Comparison of ENCODE assay signal across 15 cellular contexts in the genomic region with DNA sequence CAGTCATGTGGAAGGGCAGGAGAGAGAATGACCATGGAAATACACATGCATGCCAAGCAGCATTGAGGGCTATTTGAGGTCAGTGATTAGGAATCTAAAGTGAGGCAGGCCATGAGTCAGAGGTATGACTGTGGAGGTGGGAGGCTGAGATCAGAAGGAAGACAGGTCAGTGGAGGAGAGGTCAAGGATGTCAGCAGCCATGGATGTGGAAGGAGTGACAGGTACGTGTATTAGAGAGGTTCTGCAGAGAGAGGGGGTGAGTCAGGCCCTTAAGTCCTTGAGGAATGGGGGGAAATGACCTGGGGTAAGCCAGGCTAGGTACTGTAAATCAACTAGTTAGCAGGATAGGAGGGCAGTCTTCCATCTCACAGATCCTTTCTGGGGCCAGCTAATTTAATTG.
DNase-seq lines count a peak whose midpoint lies in the region; ATAC-seq and TF ChIP-seq lines count a peak whose summit lies in the region.
"Had no signal": no experiment of that assay in that cellular context is flagged by ENCODE, and none has a peak within 500 bp of the region (broad histone marks: within the 10 kb centered on the region; RNA-seq: fewer than 3 reads in every experiment).

No MANE protein-coding gene starts in this region.

- H3K27me3 ChIP-seq in psoas muscle (ENCODE audit: insufficient read depth in 3 of 3, low read length in 2 of 3), result no peaks in the 10 kb centered on the region
- no peaks in the 10 kb centered on the region for H3K27me3 ChIP-seq in tibial nerve
- H3K27me3 ChIP-seq: gastrocnemius medialis had no signal

- ATAC-seq in psoas muscle (peak; percentile 43 to 85 (median 53)), HG02884 (IDR thresholded peaks at IDR 0.05; ENCODE audit: unreplicated experiment) (no peak)
- ATAC-seq: activated CD8-positive, alpha-beta T cell treated with anti-CD3 and anti-CD28 coated beads, Interleukin-2, amount 10 ng/mL, durations not matched to agents 7 days and 5 days; gastrocnemius medialis; GM23338; T-cell had no signal

- H3K27ac ChIP-seq in RWPE1 (no peak overlapping the region), psoas muscle (no peak overlapping the region), tibial nerve (no peak overlapping the region)
- H3K27ac ChIP-seq: gastrocnemius medialis, thoracic aorta had no signal

- H3K4me1 ChIP-seq in psoas muscle (no peaks in the 10 kb centered on the region), tibial nerve (no peaks in the 10 kb centered on the region)
- H3K4me1 ChIP-seq: gastrocnemius medialis had no signal

- no peak for TF ChIP-seq EP300 in tibial nerve (IDR thresholded peaks at IDR 0.05)

- CTCF ChIA-PET in RWPE1 (lab: Yijun Ruan, JAX), result no interaction called here

- TF ChIP-seq POLR2A in tibial nerve (IDR thresholded peaks at IDR 0.05), result no peak

- H3K4me3 ChIP-seq in fibroblast of pulmonary artery (replicated peaks; ENCODE audit: low read depth, low read length) (no peak overlapping the region), psoas muscle (no peak overlapping the region), tibial nerve (no peak overlapping the region)
- H3K4me3 ChIP-seq: gastrocnemius medialis, GM23338, thoracic aorta had no signal

- TF ChIP-seq CTCF in RWPE1 (conservative IDR thresholded peaks at IDR 0.05; ENCODE audit: low read depth), result no peak
- no peak for TF ChIP-seq CTCF in fibroblast of pulmonary artery (IDR thresholded peaks at IDR 0.05; ENCODE audit: low read length, missing control alignments)
- TF ChIP-seq CTCF in psoas muscle (IDR thresholded peaks at IDR 0.05), result no peak
- TF ChIP-seq CTCF in tibial nerve (IDR thresholded peaks at IDR 0.05), result no peak

- intact Hi-C loops in psoas muscle (cut with DNase I), result no loop called here

- no peaks in the 10 kb centered on the region for H3K9me3 ChIP-seq in psoas muscle
- H3K9me3 ChIP-seq in tibial nerve, result no peaks in the 10 kb centered on the region
- H3K9me3 ChIP-seq: gastrocnemius medialis, thoracic aorta had no signal

- no peaks in the 10 kb centered on the region for H3K36me3 ChIP-seq in psoas muscle (ENCODE audit: insufficient read depth in 1 of 2, low read depth in 1 of 2)
- no peaks in the 10 kb centered on the region for H3K36me3 ChIP-seq in tibial nerve
- H3K36me3 ChIP-seq: gastrocnemius medialis, thoracic aorta had no signal

- POLR2A ChIA-PET in RWPE1 (lab: Yijun Ruan, JAX; ENCODE audit: low non-redundant PET), result no interaction called here

- 83 to 88% (median 87%) methylated on average over 1 of the region's 1 CpG for WGBS in psoas muscle, 3 donors
- 75 to 90% methylated on average over 1 of the region's 1 CpG for WGBS in tibial nerve, 2 donors

- peak; percentile 36 for DNase-seq in GM03348 (ENCODE audit: low spot score)
- peak; percentile 57 for DNase-seq in RWPE1 (ENCODE audit: low spot score)
- peak; percentile 41 for DNase-seq in fibroblast of pulmonary artery (ENCODE audit: low read depth)
- no peak for DNase-seq in psoas muscle
- no peak for DNase-seq in NCI-H2227 treated with DMSO at 0.1 percent for 48 hours (lab: John Stamatoyannopoulos, UW)
- no peak for DNase-seq in NCI-H146 treated with DMSO at 0.1 percent for 48 hours (lab: John Stamatoyannopoulos, UW; ENCODE audit: unreplicated experiment)
- DNase-seq in tibial nerve (ENCODE audit: low spot score in 2 of 2), result no peak
- DNase-seq: activated CD8-positive, alpha-beta T cell treated with anti-CD3 and anti-CD28 coated beads, Interleukin-2, amount 10 ng/mL, durations not matched to agents 7 days and 5 days; gastrocnemius medialis; naive B cell; NCI-H526; T-cell had no signal

Comparison
In these comparisons a context has a peak if more than half of its experiments do, and no peak if none do; other contexts are left out.
1. DNase-seq: peak in GM03348 (single experiment), RWPE1 (single experiment) and fibroblast of pulmonary artery (single experiment); none in psoas muscle (0 of 2), NCI-H2227 treated with DMSO at 0.1 percent for 48 hours (single experiment), NCI-H146 treated with DMSO at 0.1 percent for 48 hours (single experiment) and tibial nerve (0 of 2).